ENCODE assay signal across 8 cellular contexts in the genomic region with DNA sequence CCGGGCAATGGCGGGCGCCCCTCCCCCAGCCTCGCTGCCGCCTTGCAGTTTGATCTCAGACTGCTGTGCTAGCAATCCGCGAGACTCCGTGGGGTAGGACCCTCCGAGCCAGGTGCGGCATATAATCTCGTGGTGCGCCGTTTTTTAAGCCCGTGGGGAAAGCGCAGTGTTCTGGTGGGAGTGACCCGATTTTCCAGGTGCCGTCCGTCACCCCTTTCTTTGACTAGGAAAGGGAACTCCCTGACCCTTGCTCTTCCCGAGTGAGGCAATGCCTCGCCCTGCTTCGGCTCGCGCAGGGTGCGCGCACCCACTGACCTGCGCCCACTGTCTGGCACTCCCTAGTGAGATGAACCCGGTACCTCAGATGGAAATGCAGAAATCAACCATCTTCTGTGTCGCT.
DNase-seq lines count a peak whose midpoint lies in the region; ATAC-seq, FAIRE-seq and TF ChIP-seq lines count a peak whose summit lies in the region.
"Not testable (repeated sequence)": the region's sequence is repeated elsewhere in the genome, so short reads cannot be mapped to it uniquely, and the experiment has no call there.

No MANE protein-coding gene starts in this region.

- not testable (repeated sequence) for H3K36me3 Mint-ChIP-seq in CD4-positive, alpha-beta T cell (ENCODE audit: low read depth); astrocyte (ENCODE audit: low read depth, unreplicated experiment); mesothelial cell of epicardium

- intact Hi-C loops in CD4-positive, alpha-beta T cell (cut with DNase I, micrococcal nuclease): not testable (repeated sequence)

- not testable (repeated sequence) for TF ChIP-seq EP300 in H1 (IDR thresholded peaks at IDR 0.05; ENCODE audit: borderline replicate concordance in 1 of 2, low read depth in 2 of 2, low read length in 2 of 2)

- not testable (repeated sequence) for H4K20me1 ChIP-seq in astrocyte (ENCODE audit: insufficient read depth, low read length); H1 (replicated peaks in 1 of 2; ENCODE audit: control insufficient read depth in 1 of 2, insufficient read depth in 2 of 2, low read length in 2 of 2)

- CTCF ChIA-PET in CD4-positive, alpha-beta T cell (lab: Charles Lee); HEK293 (lab: Yijun Ruan, JAX): not testable (repeated sequence)
- CTCF ChIA-PET in H1 (lab: Charles Lee; ENCODE audit: partially characterized antibody): interaction anchor here (0.8 to 1.3 kb wide), 2 partner anchors 173 to 182 kb away, joined by 3 to 5 read pairs; no protein-coding TSS in a partner anchor

- H2BK12ac ChIP-seq in H1 (ENCODE audit: low read depth, low read length); neuronal stem cell (ENCODE audit: low read length): not testable (repeated sequence)

- not testable (repeated sequence) for FAIRE-seq in astrocyte (lab: Jason Lieb, UNC); H1 (lab: Jason Lieb, UNC)

- not testable (repeated sequence) for TF ChIP-seq CTCF in CD4-positive, alpha-beta T cell (IDR thresholded peaks at IDR 0.05); HEK293 (tag by site-specific recombination; IDR thresholded peaks at IDR 0.05); astrocyte (IDR thresholded peaks at IDR 0.05; ENCODE audit: insufficient read depth, low read depth, low read length); H1 (IDR thresholded peaks at IDR 0.05; ENCODE audit: control extremely low read depth in 1 of 3, insufficient read depth in 1 of 3, low read depth in 1 of 3, low read length in 3 of 3); mesothelial cell of epicardium (IDR thresholded peaks at IDR 0.05; ENCODE audit: unreplicated experiment)

- not testable (repeated sequence) for DNase-seq in CD4-positive, alpha-beta T cell; astrocyte (ENCODE audit: low read depth); iPS DF 6.9 (ENCODE audit: low read depth, low spot score); mesothelial cell of epicardium (ENCODE audit: low spot score in 2 of 2, unreplicated experiment in 2 of 2); neuronal stem cell (ENCODE audit: low spot score)
- DNase-seq in NCI-H510A treated with DMSO at 0.1 percent for 48 hours (lab: John Stamatoyannopoulos, UW) (peak; percentile 14), H1 (ENCODE audit: low read depth in 1 of 2, low spot score in 2 of 2) (peak in 1 of 2 experiments; percentile 54)

- not testable (repeated sequence) for H3K27ac Mint-ChIP-seq in CD4-positive, alpha-beta T cell; astrocyte (ENCODE audit: unreplicated experiment)
- peak overlapping the region; percentile 91 for H3K27ac Mint-ChIP-seq in mesothelial cell of epicardium

- 85% methylated on average over 12 of the region's 28 CpGs; no CpG with 5 or more reads in 1 of the 2 experiments for WGBS in H1 (ENCODE audit: extremely low coverage in 1 of 2, insufficient coverage in 1 of 2, insufficient read length in 1 of 2, insufficient replicate concordance in 2 of 2, low coverage in 1 of 2, low lambda C conversion rate in 2 of 2, missing lambda C conversion rate in 1 of 2), 2 experiments
- no CpG with 5 or more reads among the region's 28 CpGs for WGBS in iPS DF 6.9 (ENCODE audit: insufficient coverage, insufficient read length)
- no CpG with 5 or more reads among the region's 28 CpGs for WGBS in neuronal stem cell (ENCODE audit: extremely low coverage in 2 of 2, insufficient read length in 2 of 2, insufficient replicate concordance in 1 of 2), 2 donors

- not testable (repeated sequence) for TF ChIP-seq POLR2A in H1 (IDR thresholded peaks at IDR 0.05; ENCODE audit: control extremely low read depth in 1 of 2, low read depth in 2 of 2, low read length in 2 of 2)

- H2BK20ac ChIP-seq in H1 (ENCODE audit: low read length): not testable (repeated sequence)

- H4K91ac ChIP-seq in H1 (replicated peaks; ENCODE audit: insufficient read length, low read length); neuronal stem cell (ENCODE audit: low read depth, low read length, poor library complexity): not testable (repeated sequence)

- H4K5ac ChIP-seq in H1 (ENCODE audit: insufficient read length, low read depth, low read length): not testable (repeated sequence)

- not testable (repeated sequence) for H2AFZ ChIP-seq in astrocyte (ENCODE audit: low read depth, low read length); H1 (ENCODE audit: low read length)
- H2AFZ ChIP-seq in neuronal stem cell (ENCODE audit: low read length): peak overlapping the region; percentile 80

- not testable (repeated sequence) for H2BK120ac ChIP-seq in H1 (replicated peaks; ENCODE audit: low read depth, low read length); neuronal stem cell (ENCODE audit: low read depth, low read length)

- not testable (repeated sequence) for H3K4me3 ChIP-seq in HEK293 (ENCODE audit: low read depth, low read length); astrocyte (ENCODE audit: insufficient read depth, low read depth, low read length)
- H3K4me3 ChIP-seq in H1 (ENCODE audit: extremely low read depth in 1 of 4, insufficient read depth in 2 of 4, low read depth in 3 of 4, low read length in 4 of 4) (peak overlapping the region; percentile 4 to 53 (median 34); a peak in 6 of 8 replicates), iPS DF 6.9 (ENCODE audit: low read length) (peak overlapping the region; percentile 14; the same call in 1 of the 2 replicates), neuronal stem cell (ENCODE audit: low read length in 2 of 2) (peak overlapping the region in 1 of 2 donors; percentile 47)

- H4K8ac ChIP-seq in H1 (ENCODE audit: extremely low read depth, insufficient read depth, low read length): peak overlapping the region; percentile 79; the same call in 1 of the 2 replicates
- H4K8ac ChIP-seq in neuronal stem cell (ENCODE audit: low read depth, low read length): not testable (repeated sequence)

- H3K23me2 ChIP-seq in H1 (ENCODE audit: low read depth, low read length): not testable (repeated sequence)

- peak overlapping the region; percentile 20 for H3K4me3 Mint-ChIP-seq in CD4-positive, alpha-beta T cell
- H3K4me3 Mint-ChIP-seq in astrocyte (ENCODE audit: unreplicated experiment) (peak overlapping the region; percentile 75), mesothelial cell of epicardium (peak overlapping the region; percentile 92)

- not testable (repeated sequence) for ATAC-seq in CD4-positive, alpha-beta T cell (ENCODE audit: poor library complexity)

- H3K4me2 ChIP-seq in astrocyte (ENCODE audit: low read length); neuronal stem cell (ENCODE audit: insufficient read depth, low read length, poor library complexity, severe bottlenecking): not testable (repeated sequence)
- peak overlapping the region; percentile 51 to 64; a peak in 3 of 4 replicates for H3K4me2 ChIP-seq in H1 (ENCODE audit: insufficient read depth in 1 of 2, low read depth in 2 of 2, low read length in 2 of 2)

- not testable (repeated sequence) for H3K9me3 Mint-ChIP-seq in CD4-positive, alpha-beta T cell; astrocyte (ENCODE audit: unreplicated experiment); mesothelial cell of epicardium

- H3K27ac ChIP-seq in CD4-positive, alpha-beta T cell (ENCODE audit: low read depth, low read length); HEK293 (ENCODE audit: extremely low read depth, low read depth, low read length); astrocyte (ENCODE audit: low read depth, low read length); H1 (ENCODE audit: low read depth, low read length); iPS DF 6.9 (ENCODE audit: low read length); neuronal stem cell (replicated peaks; ENCODE audit: low read length): not testable (repeated sequence)

- H3K56ac ChIP-seq in H1 (replicated peaks; ENCODE audit: insufficient read length, low read depth, low read length): not testable (repeated sequence)

- not testable (repeated sequence) for H3K79me1 ChIP-seq in H1 (ENCODE audit: low read depth, low read length); neuronal stem cell (ENCODE audit: low read depth, low read length)

- not testable (repeated sequence) for H3K23ac ChIP-seq in H1 (ENCODE audit: insufficient read length); neuronal stem cell (ENCODE audit: low read depth, low read length, poor library complexity)

- not testable (repeated sequence) for H2BK15ac ChIP-seq in H1 (ENCODE audit: low read length); neuronal stem cell (ENCODE audit: low read length)

- H3K27me3 Mint-ChIP-seq in CD4-positive, alpha-beta T cell; astrocyte (ENCODE audit: low read depth, unreplicated experiment); mesothelial cell of epicardium (ENCODE audit: low read depth): not testable (repeated sequence)

- H3K4me1 Mint-ChIP-seq in CD4-positive, alpha-beta T cell (ENCODE audit: low read depth); astrocyte (ENCODE audit: low read depth, unreplicated experiment): not testable (repeated sequence)
- H3K4me1 Mint-ChIP-seq in mesothelial cell of epicardium: peaks cover 15% of the 10 kb centered on the region

- H3K27me3 ChIP-seq in CD4-positive, alpha-beta T cell (ENCODE audit: control insufficient read depth, insufficient read depth, low read length); astrocyte (ENCODE audit: insufficient read depth, low read length); H1 (replicated peaks in 1 of 4; ENCODE audit: control insufficient read depth in 3 of 4, extremely low read depth in 1 of 4, insufficient read depth in 3 of 4, low read length in 3 of 4); iPS DF 6.9 (ENCODE audit: control insufficient read depth, insufficient read depth, low read length); neuronal stem cell (ENCODE audit: control insufficient read depth in 3 of 3, insufficient read depth in 3 of 3, low read depth in 1 of 3, low read length in 3 of 3): not testable (repeated sequence)

- H3K9me3 ChIP-seq in CD4-positive, alpha-beta T cell (ENCODE audit: control insufficient read depth, low read length); HEK293 (ENCODE audit: control insufficient read depth, insufficient read depth, low read depth, low read length); astrocyte (ENCODE audit: insufficient read depth, low read depth, low read length); H1 (ENCODE audit: insufficient read depth in 2 of 2, low read depth in 1 of 2, low read length in 1 of 2); iPS DF 6.9 (ENCODE audit: control insufficient read depth, insufficient read depth, low read length); neuronal stem cell (replicated peaks in 1 of 2; ENCODE audit: control insufficient read depth in 2 of 2, insufficient read depth in 1 of 2, low read depth in 1 of 2, low read length in 2 of 2): not testable (repeated sequence)

- peak overlapping the region; percentile 71; the same call in 1 of the 2 replicates for H3K18ac ChIP-seq in H1 (ENCODE audit: extremely low read depth, low read length)
- not testable (repeated sequence) for H3K18ac ChIP-seq in neuronal stem cell (ENCODE audit: low read length)

- H3K36me3 ChIP-seq in HEK293 (ENCODE audit: control insufficient read depth in 2 of 2, insufficient read depth in 1 of 2, low read length in 2 of 2); astrocyte (ENCODE audit: insufficient read depth, low read length); H1 (ENCODE audit: control insufficient read depth in 2 of 4, insufficient read depth in 4 of 4, low read length in 3 of 4); iPS DF 6.9 (ENCODE audit: control insufficient read depth, insufficient read depth, low read length); neuronal stem cell (replicated peaks in 1 of 2; ENCODE audit: control insufficient read depth in 2 of 2, insufficient read depth in 2 of 2, low read length in 2 of 2): not testable (repeated sequence)

- H3K4me1 ChIP-seq in HEK293 (ENCODE audit: control insufficient read depth, insufficient read depth, low read length); astrocyte (ENCODE audit: insufficient read depth, low read length); H1 (replicated peaks in 1 of 4; ENCODE audit: control insufficient read depth in 3 of 4, insufficient read depth in 4 of 4, low read length in 3 of 4); iPS DF 6.9 (ENCODE audit: control insufficient read depth, insufficient read depth, low read length); neuronal stem cell (ENCODE audit: control insufficient read depth in 2 of 2, insufficient read depth in 1 of 2, low read depth in 1 of 2, low read length in 2 of 2): not testable (repeated sequence)

- POLR2A ChIA-PET in CD4-positive, alpha-beta T cell (lab: Charles Lee); HEK293 (lab: Yijun Ruan, JAX): not testable (repeated sequence)
- POLR2A ChIA-PET in H1 (lab: Charles Lee; ENCODE audit: partially characterized antibody): interaction anchor here (1.3 kb wide), 1 partner anchor 261 kb away, joined by 3 read pairs; no protein-coding TSS in a partner anchor

- H2AK5ac ChIP-seq in H1 (ENCODE audit: low read depth, low read length); neuronal stem cell (ENCODE audit: low read depth, low read length): not testable (repeated sequence)

- not testable (repeated sequence) for H3K14ac ChIP-seq in H1 (ENCODE audit: insufficient read length); neuronal stem cell (ENCODE audit: low read length)

- TF ChIP-seq RAD21 in H1 (IDR thresholded peaks at IDR 0.05 in 1 of 2, conservative IDR thresholded peaks at IDR 0.05 in 1 of 2; ENCODE audit: low read depth in 2 of 2, low read length in 2 of 2): not testable (repeated sequence)

- H3K79me2 ChIP-seq in astrocyte (ENCODE audit: insufficient read depth, low read length); H1 (ENCODE audit: control insufficient read depth in 1 of 2, insufficient read depth in 2 of 2, low read length in 2 of 2): not testable (repeated sequence)

- H3K9ac ChIP-seq in astrocyte (ENCODE audit: low read length); neuronal stem cell (ENCODE audit: low read depth, low read length, poor library complexity): not testable (repeated sequence)
- peak overlapping the region in 3 of 4 experiments; percentile 48 to 70 (median 66); a peak in 4 of 7 replicates for H3K9ac ChIP-seq in H1 (replicated peaks in 1 of 4; ENCODE audit: extremely low read depth in 1 of 4, low read depth in 3 of 4, low read length in 3 of 4)

- H2BK5ac ChIP-seq in H1 (ENCODE audit: low read depth, low read length): peak overlapping the region; percentile 66; the same call in 1 of the 2 replicates
- H2BK5ac ChIP-seq in neuronal stem cell (ENCODE audit: low read length): not testable (repeated sequence)

- H3K4ac ChIP-seq in H1 (replicated peaks; ENCODE audit: insufficient read length, low read depth, low read length); neuronal stem cell (ENCODE audit: low read length): not testable (repeated sequence)

Comparison
In these comparisons a context has a peak if more than half of its experiments do, and no peak if none do; other contexts are left out.
1. H3K4me3 Mint-ChIP-seq: peak in every context shown above with its lines; median percentile 92 in mesothelial cell of epicardium; 75 in astrocyte; 20 in CD4-positive, alpha-beta T cell.